In the genomic region with DNA sequence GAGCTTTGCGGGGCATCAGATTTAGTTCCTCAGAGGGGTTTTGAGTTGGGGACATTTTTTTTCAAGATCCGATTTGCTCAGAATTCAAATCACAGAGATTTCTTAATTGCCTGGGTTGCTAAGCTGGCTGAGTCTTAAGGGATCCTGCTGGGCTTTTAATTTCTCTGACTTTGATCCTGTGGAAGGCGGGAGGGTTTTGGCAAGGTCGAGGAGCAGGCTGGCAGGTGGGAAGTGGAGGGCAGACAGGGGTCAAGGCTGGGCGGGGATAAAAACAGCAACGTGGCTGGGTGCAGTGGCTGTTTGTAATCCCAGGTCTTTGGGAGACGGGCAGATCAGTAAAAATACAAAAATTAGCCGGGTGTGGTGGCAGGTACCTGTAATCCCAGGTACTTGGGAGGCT, we compare ENCODE assay signal across 1 cellular context.
TF ChIP-seq lines count a peak whose summit lies in the region.

No MANE protein-coding gene starts in this region.

TF ChIP-seq in HepG2, 621 proteins besides CTCF, POLR2A, EP300 and RAD21 (continued from another document):
- TF ChIP-seq, protein P1, sequence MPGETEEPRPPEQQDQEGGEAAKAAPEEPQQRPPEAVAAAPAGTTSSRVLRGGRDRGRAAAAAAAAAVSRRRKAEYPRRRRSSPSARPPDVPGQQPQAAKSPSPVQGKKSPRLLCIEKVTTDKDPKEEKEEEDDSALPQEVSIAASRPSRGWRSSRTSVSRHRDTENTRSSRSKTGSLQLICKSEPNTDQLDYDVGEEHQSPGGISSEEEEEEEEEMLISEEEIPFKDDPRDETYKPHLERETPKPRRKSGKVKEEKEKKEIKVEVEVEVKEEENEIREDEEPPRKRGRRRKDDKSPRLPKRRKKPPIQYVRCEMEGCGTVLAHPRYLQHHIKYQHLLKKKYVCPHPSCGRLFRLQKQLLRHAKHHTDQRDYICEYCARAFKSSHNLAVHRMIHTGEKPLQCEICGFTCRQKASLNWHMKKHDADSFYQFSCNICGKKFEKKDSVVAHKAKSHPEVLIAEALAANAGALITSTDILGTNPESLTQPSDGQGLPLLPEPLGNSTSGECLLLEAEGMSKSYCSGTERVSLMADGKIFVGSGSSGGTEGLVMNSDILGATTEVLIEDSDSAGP (CRISPR knock-in tag; IDR thresholded peaks at IDR 0.05; ENCODE audit: borderline replicate concordance), result no peak
- TF ChIP-seq TARDBP (CRISPR knock-in tag; IDR thresholded peaks at IDR 0.05) (no peak), ZNF383 (CRISPR knock-in tag; IDR thresholded peaks at IDR 0.05; ENCODE audit: borderline replicate concordance) (no peak), RNF2 (conservative IDR thresholded peaks at IDR 0.05; ENCODE audit: low read depth) (no peak), RARA (CRISPR knock-in tag; IDR thresholded peaks at IDR 0.05) (0 out of 2 replicates have a peak, but pooled peaks have one; percentile 43), MEF2D (CRISPR knock-in tag; IDR thresholded peaks at IDR 0.05) (no peak), ZFP37 (CRISPR knock-in tag; IDR thresholded peaks at IDR 0.05; ENCODE audit: borderline replicate concordance) (no peak)
